16 cellular contexts compared by ENCODE assay signal in genomic region chr20:34916774-34917354, GRCh38. TPM values are rescaled to one million over a fixed set of nuclear protein-coding genes. Genes with fewer than 3 reads are reported as not detected.
"Had no signal": no experiment of that assay in that cellular context is flagged by ENCODE, and none has a peak within 500 bp of the region (broad histone marks: within the 10 kb centered on the region; RNA-seq: fewer than 3 reads in every experiment).

No MANE protein-coding gene starts in this region.

- H3K27me3 Mint-ChIP-seq: activated naive CD4-positive, alpha-beta T cell treated with anti-CD3 and anti-CD28 coated beads, Interleukin-2, amount 50 U/mL, for 24 hours; naive thymus-derived CD4-positive, alpha-beta T cell had no signal

- H3K4me3 Mint-ChIP-seq: activated CD8-positive, alpha-beta T cell treated with anti-CD3 and anti-CD28 coated beads, Interleukin-2, amount 10 ng/mL, durations not matched to agents 7 days and 5 days; activated naive CD4-positive, alpha-beta T cell treated with anti-CD3 and anti-CD28 coated beads, Interleukin-2, amount 50 U/mL, for 24 hours; mesothelial cell of epicardium had no signal

- ATAC-seq: gastroesophageal sphincter; lower lobe of right lung; naive thymus-derived CD4-positive, alpha-beta T cell had no signal

- H3K27me3 ChIP-seq: gastroesophageal sphincter, spleen, upper lobe of left lung had no signal

- H3K9me3 Mint-ChIP-seq: activated naive CD4-positive, alpha-beta T cell treated with anti-CD3 and anti-CD28 coated beads, Interleukin-2, amount 50 U/mL, for 24 hours; mesothelial cell of epicardium had no signal

- H3K4me1 Mint-ChIP-seq: mesothelial cell of epicardium had no signal

- H3K4me3 ChIP-seq: gastroesophageal sphincter, lower lobe of right lung, spleen, upper lobe of left lung had no signal

- FAIRE-seq: kidney had no signal

- H3K4me1 ChIP-seq: gastroesophageal sphincter, lower lobe of right lung had no signal

- H3K27ac ChIP-seq: gastroesophageal sphincter, lower lobe of right lung, spleen, upper lobe of left lung had no signal

- H3K9me3 ChIP-seq: gastroesophageal sphincter, lower lobe of right lung, spleen, upper lobe of left lung had no signal

- DNase-seq: activated CD4-positive, alpha-beta T cell treated with anti-CD3 and anti-CD28 coated beads for 1 hour; activated CD8-positive, alpha-beta T cell treated with anti-CD3 and anti-CD28 coated beads, Interleukin-2, amount 10 ng/mL, durations not matched to agents 7 days and 5 days; central memory CD4-positive, alpha-beta T cell; kidney; lower lobe of right lung; naive thymus-derived CD4-positive, alpha-beta T cell; posterior cingulate gyrus; right cardiac atrium; spleen; stimulated activated CD4-positive, alpha-beta T cell treated with anti-CD3 and anti-CD28 coated beads, Interleukin-2, amount 100 ng/mL, for 24 hours; stimulated activated naive CD4-positive, alpha-beta T cell; upper lobe of left lung had no signal

- H3K27ac Mint-ChIP-seq: activated CD8-positive, alpha-beta T cell treated with anti-CD3 and anti-CD28 coated beads, Interleukin-2, amount 10 ng/mL, durations not matched to agents 7 days and 5 days; activated naive CD4-positive, alpha-beta T cell treated with anti-CD3 and anti-CD28 coated beads, Interleukin-2, amount 50 U/mL, for 24 hours; mesothelial cell of epicardium had no signal

RNA-seq across cellular contexts. Expression of gene MYH7B, which starts 38.8 kb away (rescaled TPM):
- total RNA-seq: epithelial cell of proximal tubule had no signal
